ENCODE assay signal across 17 cellular contexts in genomic region chr15:99124641-99125040, GRCh38. TPM values are rescaled to one million over a fixed set of nuclear protein-coding genes. Genes with fewer than 3 reads are reported as not detected.
A peak's percentile ranks its signal among the peaks of the same experiment; 100 is the strongest.
DNase-seq lines count a peak whose midpoint lies in the region; ATAC-seq, FAIRE-seq and TF ChIP-seq lines count a peak whose summit lies in the region.
"Had no signal": no experiment of that assay in that cellular context is flagged by ENCODE, and none has a peak within 500 bp of the region (broad histone marks: within the 10 kb centered on the region; RNA-seq: fewer than 3 reads in every experiment).

No MANE protein-coding gene starts in this region.

- H3K27me3 ChIP-seq in HCT116 (ENCODE audit: insufficient read depth, low read length) (no peaks in the 10 kb centered on the region), K562 (ENCODE audit: control insufficient read depth in 2 of 2, insufficient read depth in 2 of 2, low read length in 2 of 2) (peaks cover 2 to 38% of the 10 kb centered on the region in 2 experiments; a peak in 4 of 5 replicates), lower lobe of right lung (ENCODE audit: low read depth) (no peaks in the 10 kb centered on the region), stomach (no peaks in the 10 kb centered on the region)

- no peak overlapping the region for H3K27ac Mint-ChIP-seq in effector memory CD8-positive, alpha-beta T cell
- H3K27ac Mint-ChIP-seq in activated naive CD4-positive, alpha-beta T cell treated with anti-CD3 and anti-CD28 coated beads for 36 hours = no peak overlapping the region
- H3K27ac Mint-ChIP-seq: activated naive CD4-positive, alpha-beta T cell treated with anti-CD3 and anti-CD28 coated beads, Interleukin-2, amount 10 ng/mL, durations not matched to agents 7 days and 5 days had no signal

- H3K4me2 ChIP-seq in HCT116 (ENCODE audit: low read length) = peak overlapping the region; percentile 87
- no peak overlapping the region for H3K4me2 ChIP-seq in K562 (ENCODE audit: insufficient read depth, low read length)

- BruUV-seq in HCT116 (replicated peaks; lab: Mats Ljungman, UMichigan) = no TSS peak
- BruUV-seq in K562 (replicated peaks; lab: Mats Ljungman, UMichigan) = no TSS peak

- H3K27me3 Mint-ChIP-seq in effector memory CD8-positive, alpha-beta T cell = peaks cover 0 to 19% of the 10 kb centered on the region in 2 donors
- H3K27me3 Mint-ChIP-seq in activated naive CD4-positive, alpha-beta T cell treated with anti-CD3 and anti-CD28 coated beads for 36 hours (ENCODE audit: low read depth) = no peaks in the 10 kb centered on the region

- H3K79me2 ChIP-seq in HCT116 (ENCODE audit: insufficient read depth, low read length) (no peaks in the 10 kb centered on the region), K562 (ENCODE audit: control insufficient read depth, insufficient read depth, low read length) (no peaks in the 10 kb centered on the region)

- FAIRE-seq in K562 (lab: Jason Lieb, UNC) = no peak
- FAIRE-seq: colon, GM19239, HTR-8/SVneo, TTC549 had no signal

- ATAC-seq in HCT116 (no peak), K562 (peak; percentile 23; the same call in 2 of the 3 replicates), lower lobe of right lung (no peak)
- no peak for ATAC-seq in effector memory CD8-positive, alpha-beta T cell (replicated peaks)

- intact Hi-C loops in HCT116 (cut with micrococcal nuclease) (loop anchor here (5.0 kb wide), 1 partner anchor 88 kb away; no protein-coding TSS in a partner anchor), K562 (cut with micrococcal nuclease) (no loop called here), lower lobe of right lung (cut with DNase I) (no loop called here), stomach (cut with DNase I; ENCODE audit: low total_unique reads) (no loop called here)
- intact Hi-C loops in activated naive CD4-positive, alpha-beta T cell treated with anti-CD3 and anti-CD28 coated beads for 36 hours (cut with micrococcal nuclease) = no loop called here

- in situ Hi-C loops in K562 (cut with MboI) = no loop called here

- no peak overlapping the region for H3K4me3 Mint-ChIP-seq in effector memory CD8-positive, alpha-beta T cell
- H3K4me3 Mint-ChIP-seq in activated naive CD4-positive, alpha-beta T cell treated with anti-CD3 and anti-CD28 coated beads for 36 hours = no peak overlapping the region
- H3K4me3 Mint-ChIP-seq: activated naive CD4-positive, alpha-beta T cell treated with anti-CD3 and anti-CD28 coated beads, Interleukin-2, amount 10 ng/mL, durations not matched to agents 7 days and 5 days; naive B cell had no signal

- H3K9me3 Mint-ChIP-seq in effector memory CD8-positive, alpha-beta T cell = no peaks in the 10 kb centered on the region
- H3K9me3 Mint-ChIP-seq in activated naive CD4-positive, alpha-beta T cell treated with anti-CD3 and anti-CD28 coated beads for 36 hours = no peaks in the 10 kb centered on the region
- H3K9me3 Mint-ChIP-seq: activated naive CD4-positive, alpha-beta T cell treated with anti-CD3 and anti-CD28 coated beads, Interleukin-2, amount 10 ng/mL, durations not matched to agents 7 days and 5 days; naive B cell had no signal

- H3K9ac ChIP-seq in HCT116 (ENCODE audit: low read length) = peak overlapping the region; percentile 58
- H3K9ac ChIP-seq in K562 (ENCODE audit: insufficient read depth in 1 of 2, low read depth in 2 of 2, low read length in 2 of 2) = peak overlapping the region in 1 of 2 experiments; percentile 28; a peak in 1 of 4 replicates

- no peak for TF ChIP-seq CTCF in HCT116 (IDR thresholded peaks at IDR 0.05 in 2 of 3, conservative IDR thresholded peaks at IDR 0.05 in 1 of 3; ENCODE audit: borderline replicate concordance in 1 of 3, insufficient read depth in 1 of 3, low read depth in 2 of 3, low read length in 2 of 3)
- TF ChIP-seq CTCF in K562 (IDR thresholded peaks at IDR 0.05 in 2 of 3, conservative IDR thresholded peaks at IDR 0.05 in 1 of 3; ENCODE audit: insufficient read depth in 2 of 3, low read depth in 1 of 3, low read length in 3 of 3) = no peak
- TF ChIP-seq CTCF in lower lobe of right lung (IDR thresholded peaks at IDR 0.05) = no peak
- no peak for TF ChIP-seq CTCF in stomach (IDR thresholded peaks at IDR 0.05)

- H4K20me1 ChIP-seq in HCT116 (ENCODE audit: insufficient read depth) = no peaks in the 10 kb centered on the region
- H4K20me1 ChIP-seq in K562 (replicated peaks; ENCODE audit: control insufficient read depth, insufficient read depth, low read length) = no peaks in the 10 kb centered on the region

- peaks cover 31 to 39% of the 10 kb centered on the region in 2 experiments for H3K4me1 ChIP-seq in HCT116 (ENCODE audit: control insufficient read depth in 1 of 2, insufficient read depth in 2 of 2, low read length in 2 of 2)
- peaks cover 5 to 25% of the 10 kb centered on the region in 2 experiments; a peak in 3 of 5 replicates for H3K4me1 ChIP-seq in K562 (replicated peaks in 1 of 2; ENCODE audit: control insufficient read depth in 2 of 2, insufficient read depth in 2 of 2, low read length in 2 of 2)
- H3K4me1 ChIP-seq in lower lobe of right lung = peaks cover 22% of the 10 kb centered on the region
- peaks cover 16 to 64% (median 45%) of the 10 kb centered on the region in 4 donors for H3K4me1 ChIP-seq in stomach

- TF ChIP-seq RAD21 in HCT116 (IDR thresholded peaks at IDR 0.05; ENCODE audit: low read depth) = no peak
- TF ChIP-seq RAD21 in K562 (CRISPR knock-in tag; conservative IDR thresholded peaks at IDR 0.05 in 1 of 2, IDR thresholded peaks at IDR 0.05 in 1 of 2) = no peak

- H3K4me3 ChIP-seq in HCT116 (replicated peaks in 1 of 2; ENCODE audit: low read depth in 1 of 2, low read length in 2 of 2) (peak overlapping the region in 1 of 2 experiments; percentile 51; a peak in 1 of 4 replicates), K562 (no peak overlapping the region), lower lobe of right lung (no peak overlapping the region), stomach (no peak overlapping the region)
- H3K4me3 ChIP-seq: skin epidermis had no signal

- H3K9me1 ChIP-seq in K562 (ENCODE audit: control insufficient read depth, insufficient read depth, low read length) = no peaks in the 10 kb centered on the region

- TF ChIP-seq POLR2A in HCT116 (IDR thresholded peaks at IDR 0.05; ENCODE audit: borderline replicate concordance, extremely low read depth, insufficient read depth, insufficient read length) (no peak), K562 (conservative IDR thresholded peaks at IDR 0.05) (no peak), stomach (IDR thresholded peaks at IDR 0.05) (no peak)

- peak overlapping the region; percentile 99 for H3K27ac ChIP-seq in HCT116 (ENCODE audit: low read depth, low read length)
- no peak overlapping the region for H3K27ac ChIP-seq in K562 (ENCODE audit: extremely low read depth, low read depth, low read length)
- H3K27ac ChIP-seq in lower lobe of right lung = no peak overlapping the region
- peak overlapping the region in 4 of 5 donors; percentile 81 to 96 (median 84) for H3K27ac ChIP-seq in stomach

- H3K9me3 ChIP-seq in HCT116 (ENCODE audit: control insufficient read depth in 1 of 2, insufficient read depth in 1 of 2, low read depth in 1 of 2, low read length in 2 of 2) (no peaks in the 10 kb centered on the region), K562 (replicated peaks; ENCODE audit: control insufficient read depth, insufficient read depth, low read depth, low read length) (no peaks in the 10 kb centered on the region), lower lobe of right lung (no peaks in the 10 kb centered on the region), stomach (no peaks in the 10 kb centered on the region)

- DNase-seq in HCT116 (ENCODE audit: low read depth, low spot score) (no peak), K562 (ENCODE audit: extremely low read depth in 1 of 4, low spot score in 3 of 4) (no peak), lower lobe of right lung (peak; percentile 23), stomach (no peak), NCI-H2081 treated with DMSO at 0.1 percent for 48 hours (lab: John Stamatoyannopoulos, UW) (no peak)
- no peak for DNase-seq in effector memory CD8-positive, alpha-beta T cell
- no peak for DNase-seq in activated CD4-positive, alpha-beta T cell treated with anti-CD3 and anti-CD28 coated beads, Interleukin-2, amount 50 U/mL, for 4 hours
- no peak for DNase-seq in activated naive CD4-positive, alpha-beta T cell treated with anti-CD3 and anti-CD28 coated beads for 36 hours
- DNase-seq: activated naive CD4-positive, alpha-beta T cell treated with anti-CD3 and anti-CD28 coated beads, Interleukin-2, amount 10 ng/mL, durations not matched to agents 7 days and 5 days; naive B cell; NCI-H1105 treated with DMSO at 0.1 percent for 48 hours; NCI-H510A had no signal

- CTCF ChIA-PET in HCT116 (lab: Charles Lee) = interaction anchor here (0.8 to 1.5 kb wide), 3 partner anchors 17 to 27 kb away, joined by 3 to 6 read pairs (median 4); no protein-coding TSS in a partner anchor
- CTCF ChIA-PET in K562 (lab: Yijun Ruan, JAX; ENCODE audit: low intra/inter-chr PET ratio) = no interaction called here
- CTCF ChIA-PET in activated naive CD4-positive, alpha-beta T cell treated with anti-CD3 and anti-CD28 coated beads for 36 hours (lab: Charles Lee) = no interaction called here

- peaks cover 17% of the 10 kb centered on the region for H3K36me3 Mint-ChIP-seq in effector memory CD8-positive, alpha-beta T cell (ENCODE audit: insufficient read depth)
- no peaks in the 10 kb centered on the region for H3K36me3 Mint-ChIP-seq in activated naive CD4-positive, alpha-beta T cell treated with anti-CD3 and anti-CD28 coated beads for 36 hours (ENCODE audit: low read depth)
- H3K36me3 Mint-ChIP-seq: activated naive CD4-positive, alpha-beta T cell treated with anti-CD3 and anti-CD28 coated beads, Interleukin-2, amount 10 ng/mL, durations not matched to agents 7 days and 5 days; naive B cell had no signal

- H2AFZ ChIP-seq in HCT116 (ENCODE audit: low read depth, low read length, poor library complexity, severe bottlenecking) = no peak overlapping the region
- no peak overlapping the region for H2AFZ ChIP-seq in K562 (ENCODE audit: low read depth, low read length)

- peaks cover 5% of the 10 kb centered on the region in 2 donors for H3K4me1 Mint-ChIP-seq in effector memory CD8-positive, alpha-beta T cell (ENCODE audit: low read depth in 2 of 2)
- no peaks in the 10 kb centered on the region for H3K4me1 Mint-ChIP-seq in activated naive CD4-positive, alpha-beta T cell treated with anti-CD3 and anti-CD28 coated beads for 36 hours (ENCODE audit: low read depth)
- H3K4me1 Mint-ChIP-seq: activated naive CD4-positive, alpha-beta T cell treated with anti-CD3 and anti-CD28 coated beads, Interleukin-2, amount 10 ng/mL, durations not matched to agents 7 days and 5 days; naive B cell had no signal

- RAD21 ChIA-PET in HCT116 (lab: Charles Lee; ENCODE audit: low non-redundant PET in 1 of 2, low total read pairs in 2 of 2, uncharacterized antibody in 2 of 2, unreplicated experiment in 2 of 2) = no interaction called here

- WGBS in K562 (ENCODE audit: insufficient coverage, low coverage, missing lambda C conversion rate) = 30% methylated on average over 6 of the region's 8 CpGs
- WGBS in stomach, 5 donors = 80 to 90% (median 85%) methylated on average over 6 to 8 of the region's 8 CpGs

- H3K36me3 ChIP-seq in HCT116 (ENCODE audit: control insufficient read depth in 1 of 2, insufficient read depth in 2 of 2, low read length in 2 of 2) (no peaks in the 10 kb centered on the region), K562 (ENCODE audit: control insufficient read depth, insufficient read depth, low read length) (no peaks in the 10 kb centered on the region), lower lobe of right lung (no peaks in the 10 kb centered on the region), stomach (peaks cover 0 to 31% (median 19%) of the 10 kb centered on the region in 4 donors)

- POLR2A ChIA-PET in HCT116 (lab: Charles Lee) = no interaction called here
- POLR2A ChIA-PET in K562 (lab: Yijun Ruan, JAX) = interaction anchor here (0.7 to 2.0 kb wide), 4 partner anchors 9 to 320 kb away, joined by 3 to 4 read pairs (median 4); no protein-coding TSS in a partner anchor

- TF ChIP-seq EP300 in K562 (IDR thresholded peaks at IDR 0.05; ENCODE audit: low read length) (no peak), stomach (IDR thresholded peaks at IDR 0.05) (no peak)

- H3K9me2 ChIP-seq in HCT116 (ENCODE audit: insufficient read depth) = no peaks in the 10 kb centered on the region

RNA-seq across cellular contexts. Expression of gene SYNM, which starts 19.8 kb away (rescaled TPM):
- total RNA-seq in HCT116 (2021; ENCODE audit: unreplicated experiment) (3.3 TPM), K562 (2014; rRNA removed) (0.09 and 0.12 TPM in 2 replicates), K562 (2014; rRNA removed; fragmentation: Illumina TruSeq; extraction: Trizol) (0.16 and 0.18 TPM in 2 replicates), K562 (2015; rRNA removed; fragmentation: Illumina TruSeq; extraction: Trizol) (0.30 and 0.33 TPM in 2 replicates), K562 (2021) (0.18 TPM in 2 replicates), lower lobe of right lung (26.8 TPM), stomach (100 to 1,000 TPM in 4 of 5 donors, 10 to 100 TPM in 1; 71.3 to 469 (median 235) TPM)
- polyA plus RNA-seq in HCT116 (2012) = 2.4 and 2.9 TPM in 2 replicates
- 0.11 and 0.16 TPM in 2 replicates for total RNA-seq in K562 (2011; cell fraction: chromatin; rRNA removed; ENCODE audit: low replicate concordance)
- total RNA-seq in K562 (2011; cell fraction: nucleolus; rRNA removed) = 0.13 and 0.17 TPM in 2 replicates
- 0.22 and 0.23 TPM in 2 replicates for total RNA-seq in K562 (2011; cell fraction: nucleoplasm; rRNA removed)
- polyA plus RNA-seq in K562 (2011; rRNA removed) (0.08 TPM in 1 of 2 replicates, not detected in the other), K562 (2014; fragmentation: Illumina TruSeq; extraction: Trizol) (0.13 and 0.21 TPM in 2 replicates), K562 (2014; fragmentation: Nextera tagmentation; extraction: Ambion mirVana) (under 1 TPM; 0.01 TPM), K562 (2014; rRNA removed) (0.18 and 0.42 TPM in 2 replicates), stomach (10 to 100 TPM in 1 of 3 donors, 1 to 10 TPM in 2; 4.0 to 88.7 (median 5.7) TPM)
- 0.01 and 0.06 TPM in 2 replicates for polyA plus RNA-seq in K562 (2011; cell fraction: cytosol; rRNA removed)
- 0.06 and 0.58 TPM in 2 replicates for polyA plus RNA-seq in K562 (2011; cell fraction: nucleus; rRNA removed)
- polyA plus RNA-seq in K562 (2012) = 0.27 and 0.43 TPM in 2 replicates
- 0.04 TPM in 1 of 2 replicates, not detected in the other for polyA minus RNA-seq in K562 (2011; rRNA and poly(A)+ RNA removed)
- 0.10 and 0.36 TPM in 2 replicates for polyA minus RNA-seq in K562 (2011; cell fraction: cytosol; rRNA and poly(A)+ RNA removed)
- polyA minus RNA-seq in K562 (2011; cell fraction: nucleus; rRNA and poly(A)+ RNA removed) = 0.13 TPM in 1 of 2 replicates, not detected in the other
- 1 to 10 TPM; 1.3 to 1.4 TPM for total RNA-seq in activated naive CD4-positive, alpha-beta T cell treated with anti-CD3 and anti-CD28 coated beads for 36 hours

Comparison
In these comparisons a context has a peak if more than half of its experiments do, and no peak if none do; other contexts are left out.
1. H3K27ac ChIP-seq: peak in HCT116 (single experiment) and stomach (4 of 5); none in K562 (single experiment) and lower lobe of right lung (single experiment).